ENCODE assay signal across 16 cellular contexts in the genomic region with DNA sequence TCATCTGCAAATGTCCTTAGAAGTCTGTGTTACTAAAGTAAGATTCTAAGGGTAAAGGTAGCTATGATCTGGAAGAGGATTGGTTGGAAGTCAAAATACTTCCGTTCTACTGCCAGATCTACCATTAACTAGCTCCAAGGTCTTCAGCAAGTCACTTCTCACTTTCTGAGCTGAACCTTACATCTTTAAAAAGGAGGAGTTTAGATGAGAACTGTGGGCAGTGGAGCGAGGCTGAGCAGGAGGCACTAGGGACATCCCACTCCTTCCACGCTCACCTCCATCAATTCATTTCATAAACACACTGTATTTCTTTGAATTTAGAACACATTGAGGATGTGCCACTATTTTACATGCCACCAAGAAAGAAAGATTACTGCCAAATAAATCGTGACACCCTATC.
DNase-seq lines count a peak whose midpoint lies in the region; ATAC-seq and TF ChIP-seq lines count a peak whose summit lies in the region.
"Had no signal": no experiment of that assay in that cellular context is flagged by ENCODE, and none has a peak within 500 bp of the region (broad histone marks: within the 10 kb centered on the region; RNA-seq: fewer than 3 reads in every experiment).

No MANE protein-coding gene starts in this region.

- TF ChIP-seq EP300 in gastroesophageal sphincter (IDR thresholded peaks at IDR 0.05), result no peak

- ATAC-seq in GM19351 (IDR thresholded peaks at IDR 0.05; ENCODE audit: unreplicated experiment) (peak; percentile 33), GM21786 (IDR thresholded peaks at IDR 0.05; ENCODE audit: unreplicated experiment) (peak; percentile 51), HG03135 (IDR thresholded peaks at IDR 0.05; ENCODE audit: unreplicated experiment) (peak; percentile 32), gastroesophageal sphincter (no peak), HG03565 (IDR thresholded peaks at IDR 0.05; ENCODE audit: unreplicated experiment) (no peak)
- ATAC-seq: activated T-helper 17 cell treated with anti-CD3 and anti-CD28 coated beads, Interleukin-2, amount 50 U/mL, for 72 hours had no signal

- no peaks in the 10 kb centered on the region for H3K27me3 ChIP-seq in gastroesophageal sphincter
- H3K27me3 ChIP-seq: BLaER1 treated with 17β-estradiol and CSF1 and Interleukin-3, amounts not matched to agents 10 nM and 100 nM had no signal

- 83 to 89% methylated on average over 3 to 4 of the region's 4 CpGs for WGBS in gastroesophageal sphincter (ENCODE audit: low coverage in 1 of 2), 2 donors

- TF ChIP-seq CTCF in gastroesophageal sphincter (IDR thresholded peaks at IDR 0.05), result no peak

- H3K4me1 ChIP-seq in gastroesophageal sphincter, result no peaks in the 10 kb centered on the region

- no peak overlapping the region for H3K27ac ChIP-seq in gastroesophageal sphincter
- H3K27ac ChIP-seq: BLaER1 treated with 17β-estradiol and CSF1 and Interleukin-3, amounts not matched to agents 10 nM and 100 nM had no signal

- H3K36me3 ChIP-seq in gastroesophageal sphincter, result no peaks in the 10 kb centered on the region
- H3K36me3 ChIP-seq: BLaER1 treated with 17β-estradiol and CSF1 and Interleukin-3, amounts not matched to agents 10 nM and 100 nM had no signal

- DNase-seq in cerebellar nuclear complex (lab: John Stamatoyannopoulos, UW) (no peak), SW 1271 (lab: John Stamatoyannopoulos, UW) (no peak)
- DNase-seq: amniotic stem cell, immature natural killer cell, mesenchymal stem cell, NCI-H446 treated with DMSO at 0.1 percent for 48 hours, nephron progenitor cell, SIG-M5, T-helper 9 cell had no signal

- H3K9me3 ChIP-seq in gastroesophageal sphincter, result no peaks in the 10 kb centered on the region
- H3K9me3 ChIP-seq: BLaER1 treated with 17β-estradiol and CSF1 and Interleukin-3, amounts not matched to agents 10 nM and 100 nM had no signal

- no peak overlapping the region for H3K4me3 ChIP-seq in gastroesophageal sphincter
- H3K4me3 ChIP-seq: BLaER1 treated with 17β-estradiol and CSF1 and Interleukin-3, amounts not matched to agents 10 nM and 100 nM had no signal

- no peak for TF ChIP-seq POLR2A in gastroesophageal sphincter (IDR thresholded peaks at IDR 0.05)

Comparison
In these comparisons a context has a peak if more than half of its experiments do, and no peak if none do; other contexts are left out.
1. ATAC-seq: peak in GM19351 (single experiment), GM21786 (single experiment) and HG03135 (single experiment); none in gastroesophageal sphincter (single experiment) and HG03565 (single experiment).